ENCODE assay signal across 1 cellular context in genomic region chr7:3242398-3242972, GRCh38.
A peak's percentile ranks its signal among the peaks of the same experiment; 100 is the strongest.
TF ChIP-seq lines count a peak whose summit lies in the region.

No MANE protein-coding gene starts in this region.

TF ChIP-seq in K562, 482 proteins besides CTCF, POLR2A, EP300 and RAD21:
- TF ChIP-seq ZNF512 (tag; IDR thresholded peaks at IDR 0.05) (peak; percentile 92), TAF15 (IDR thresholded peaks at IDR 0.05; ENCODE audit: low read depth, low read length) (no peak), U2AF2 (optimal IDR thresholded peaks at IDR 0.05; ENCODE audit: low read depth, low read length) (no peak), RUNX1 (IDR thresholded peaks at IDR 0.05; ENCODE audit: low read depth) (no peak), ZNF23 (CRISPR knock-in tag; IDR thresholded peaks at IDR 0.05) (no peak), KDM1A (IDR thresholded peaks at IDR 0.05) (no peak), ID3 (CRISPR knock-in tag; IDR thresholded peaks at IDR 0.05) (no peak), ID3 (tag; IDR thresholded peaks at IDR 0.05) (no peak), JUN (IDR thresholded peaks at IDR 0.05; ENCODE audit: borderline replicate concordance, low read depth, low read length) (no peak), JUN (CRISPR knock-in tag; IDR thresholded peaks at IDR 0.05; ENCODE audit: borderline replicate concordance) (no peak)
